8 cellular contexts compared by ENCODE assay signal in the genomic region with DNA sequence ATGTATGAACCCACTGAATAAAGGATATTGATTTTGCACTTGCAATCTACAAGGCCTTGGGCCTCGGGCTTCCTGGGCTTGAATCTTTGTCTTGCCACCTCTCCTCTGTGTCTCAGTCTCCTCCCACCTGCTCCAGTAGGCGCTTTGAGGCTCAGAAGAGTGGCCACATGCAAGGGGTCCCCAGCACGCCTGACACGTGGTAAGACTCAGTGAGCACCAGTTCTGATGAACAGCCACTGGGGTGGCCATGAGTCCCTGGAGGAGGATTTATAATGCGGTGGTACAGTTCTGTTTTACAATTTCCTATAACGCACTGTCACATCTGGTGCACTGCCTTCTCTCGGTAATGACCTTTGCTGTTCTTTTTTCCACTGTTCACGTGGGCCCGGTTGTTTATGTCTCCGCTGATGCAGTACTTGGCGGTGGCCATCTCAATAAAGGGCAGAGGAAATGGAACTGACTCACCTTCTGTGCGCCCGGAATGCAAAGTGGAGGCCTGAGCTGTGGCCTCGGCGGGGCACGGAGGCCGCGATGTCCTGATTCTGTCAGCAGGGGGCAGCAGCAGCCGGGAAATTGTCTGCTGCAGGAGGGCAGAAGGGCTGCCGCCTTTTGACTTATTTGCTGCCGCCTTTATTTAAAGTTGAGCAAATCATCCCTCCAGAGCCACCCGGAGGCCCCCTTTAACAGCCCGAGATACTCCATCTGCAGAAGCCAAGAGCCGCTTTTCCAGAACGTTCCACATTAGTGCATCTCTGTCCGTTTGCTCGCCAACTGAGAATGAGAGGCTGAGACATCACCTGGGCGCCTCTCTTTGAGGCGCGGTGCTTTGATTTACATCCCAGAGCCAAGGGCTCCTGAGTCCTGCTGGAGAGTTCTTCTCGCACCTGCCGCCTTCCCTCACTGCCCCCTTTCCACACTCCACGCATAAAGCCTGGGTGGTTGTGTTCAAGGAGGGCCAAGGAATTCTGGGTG. TPM values are rescaled to one million over a fixed set of nuclear protein-coding genes. Genes with fewer than 3 reads are reported as not detected.
DNase-seq lines count a peak whose midpoint lies in the region; ATAC-seq and TF ChIP-seq lines count a peak whose summit lies in the region.

No MANE protein-coding gene starts in this region.

- no peak overlapping the region for H3K4me3 ChIP-seq in GM23248
- no peak overlapping the region for H3K4me3 ChIP-seq in brain microvascular endothelial cell (ENCODE audit: low read depth, low read length)

- 15 to 17% methylated on average over 33 of the region's 33 CpGs for WGBS in GM23248 (ENCODE audit: low coverage in 1 of 2, low lambda C conversion rate in 2 of 2, missing lambda C conversion rate in 2 of 2), 2 experiments

- peaks cover 21% of the 10 kb centered on the region for H3K27me3 ChIP-seq in GM23248 (replicated peaks; ENCODE audit: insufficient read depth)
- no peaks in the 10 kb centered on the region for H3K27me3 ChIP-seq in brain microvascular endothelial cell (replicated peaks)

- H3K27ac ChIP-seq in GM23248 (peak overlapping the region; percentile 58), VCaP (no peak overlapping the region), brain microvascular endothelial cell (no peak overlapping the region)

- peak overlapping the region; percentile 83 for H2AFZ ChIP-seq in GM23248

- TF ChIP-seq CTCF in VCaP (conservative IDR thresholded peaks at IDR 0.05) (peak; percentile 91), brain microvascular endothelial cell (IDR thresholded peaks at IDR 0.05; ENCODE audit: low read depth, low read length, missing control alignments) (peak; percentile 93)

- 0 out of 2 replicates have a peak, but pooled peaks cover 3% of the 10 kb centered on the region for H3F3A ChIP-seq in GM23248 (ENCODE audit: insufficient read depth)

- no peaks in the 10 kb centered on the region for H3K9me2 ChIP-seq in GM23248 (ENCODE audit: insufficient read depth)

- 0 out of 2 replicates have a peak overlapping the region, but pooled peaks have one; percentile 6 for H3K9ac ChIP-seq in GM23248

- no peak for ATAC-seq in GM18511 (IDR thresholded peaks at IDR 0.05; ENCODE audit: unreplicated experiment)

- in situ Hi-C loops in GM23248 (cut with MboI) (loop anchor here (10.0 kb wide), 1 partner anchor 203 kb away; no protein-coding TSS in a partner anchor), brain microvascular endothelial cell (cut with HindIII; ENCODE audit: low pct_ligation_motif_present, low sequenced_read_pairs) (no loop called here)

- H4K20me1 ChIP-seq in GM23248 (ENCODE audit: insufficient read depth): no peaks in the 10 kb centered on the region

- no peaks in the 10 kb centered on the region for H3K79me2 ChIP-seq in GM23248 (ENCODE audit: insufficient read depth)

- H3K4me2 ChIP-seq in GM23248 (ENCODE audit: unreplicated experiment): no peak overlapping the region

- H3K36me3 ChIP-seq in GM23248 (ENCODE audit: low read depth): no peaks in the 10 kb centered on the region
- H3K36me3 ChIP-seq in brain microvascular endothelial cell (replicated peaks): no peaks in the 10 kb centered on the region

- H3K4me1 ChIP-seq in GM23248 (ENCODE audit: insufficient read depth): 0 out of 2 replicates have a peak, but pooled peaks cover 5% of the 10 kb centered on the region

- DNase-seq in D341Med (ENCODE audit: low spot score) (peak; percentile 89), GM23248 (peak; percentile 96), NCI-H1105 (lab: John Stamatoyannopoulos, UW) (peak; percentile 45), brain microvascular endothelial cell (peak; percentile 79), iPS-NIHi7 (ENCODE audit: extremely low spot score) (peak; percentile 93), smooth muscle cell of the brain vasculature (ENCODE audit: low read depth, low spot score) (peak; percentile 9)

- no peaks in the 10 kb centered on the region for H3K9me3 ChIP-seq in GM23248 (ENCODE audit: low read depth)

RNA-seq across cellular contexts. Expression of gene IFT27, which starts 6.0 kb away (rescaled TPM):
- 10.1 and 29.5 TPM in 2 replicates for total RNA-seq in GM23248 (2014; rRNA removed; shearing (Covaris generic))
- polyA plus RNA-seq in GM23248 (2016; fragmentation: Nextera tagmentation; extraction: Ambion mirVana): 28.6 and 28.8 TPM in 2 replicates

RNA-seq across cellular contexts. Expression of gene PVALB, which starts 34.9 kb away (rescaled TPM):
- total RNA-seq in GM23248 (2014; rRNA removed; shearing (Covaris generic)): not detected in 2 replicates
- not detected in 2 replicates for polyA plus RNA-seq in GM23248 (2016; fragmentation: Nextera tagmentation; extraction: Ambion mirVana)

Comparison
In these comparisons a context has a peak if more than half of its experiments do, and no peak if none do; other contexts are left out.
1. DNase-seq: peak in every context shown above with its lines; median percentile 96 in GM23248; 93 in iPS-NIHi7; 89 in D341Med; 79 in brain microvascular endothelial cell; 45 in NCI-H1105; 9 in smooth muscle cell of the brain vasculature.